ENCODE assay signal across 1 cellular context in the genomic region with DNA sequence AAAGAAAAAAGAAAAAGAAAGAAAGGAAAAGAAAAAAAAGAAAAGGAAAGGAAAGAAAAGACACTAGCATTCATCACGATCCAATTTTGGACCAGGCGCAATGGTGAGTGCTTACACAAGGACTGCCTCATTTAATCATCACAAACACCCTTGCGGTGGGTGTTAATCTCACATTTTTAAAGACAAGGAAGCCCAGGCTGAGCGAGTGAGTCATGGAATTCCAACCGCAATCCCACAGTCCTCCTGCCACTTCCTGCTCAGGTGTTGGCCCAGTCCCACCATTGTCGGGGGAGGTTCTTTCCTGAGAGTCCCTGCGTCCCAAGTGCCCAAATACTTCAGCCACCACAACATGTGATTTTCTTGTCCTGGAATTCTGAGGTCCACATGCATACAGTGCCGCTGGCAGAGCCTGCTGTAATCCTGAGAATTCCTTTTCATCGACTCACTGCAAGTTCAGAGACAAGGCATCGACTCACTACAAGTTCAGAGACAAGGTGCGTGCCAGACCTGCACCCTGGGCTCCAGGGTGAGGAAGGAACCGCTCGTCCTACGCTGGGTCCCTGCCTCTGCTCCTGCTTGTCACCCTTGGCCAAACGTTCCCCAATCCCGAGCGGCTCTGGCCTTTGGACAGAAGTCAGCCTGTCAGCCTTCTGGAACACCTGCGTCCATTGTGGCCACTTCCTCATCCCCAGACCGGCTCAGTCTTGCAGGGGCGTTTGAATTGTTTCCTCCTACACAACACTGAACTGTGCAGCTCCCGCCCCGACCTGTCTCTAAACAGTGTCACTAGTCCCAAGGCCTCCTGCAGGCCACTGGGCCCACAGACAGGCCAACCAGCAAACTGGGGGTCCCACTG.
TF ChIP-seq lines count a peak whose summit lies in the region.

No MANE protein-coding gene starts in this region.

TF ChIP-seq in IMR-90, 13 proteins besides CTCF, POLR2A, EP300 and RAD21:
- TF ChIP-seq NFE2L2 (IDR thresholded peaks at IDR 0.05; ENCODE audit: low read depth, low read length): no peak
- peak; percentile 60; the same call in 1 of the 2 replicates for TF ChIP-seq MXI1 (IDR thresholded peaks at IDR 0.05; ENCODE audit: borderline replicate concordance, low read depth, low read length)
- no peak for TF ChIP-seq CHD1 (IDR thresholded peaks at IDR 0.05; ENCODE audit: low read depth, low read length)
- TF ChIP-seq SMC3 (IDR thresholded peaks at IDR 0.05; ENCODE audit: low read depth, low read length): no peak
- no peak for TF ChIP-seq ELK1 (IDR thresholded peaks at IDR 0.05; ENCODE audit: borderline replicate concordance, low read depth, low read length)
- no peak for TF ChIP-seq RFX5 (IDR thresholded peaks at IDR 0.05; ENCODE audit: low read depth, low read length)
- peak; percentile 65 for TF ChIP-seq FOS (IDR thresholded peaks at IDR 0.05; ENCODE audit: low read depth, low read length)
- TF ChIP-seq, protein P1, sequence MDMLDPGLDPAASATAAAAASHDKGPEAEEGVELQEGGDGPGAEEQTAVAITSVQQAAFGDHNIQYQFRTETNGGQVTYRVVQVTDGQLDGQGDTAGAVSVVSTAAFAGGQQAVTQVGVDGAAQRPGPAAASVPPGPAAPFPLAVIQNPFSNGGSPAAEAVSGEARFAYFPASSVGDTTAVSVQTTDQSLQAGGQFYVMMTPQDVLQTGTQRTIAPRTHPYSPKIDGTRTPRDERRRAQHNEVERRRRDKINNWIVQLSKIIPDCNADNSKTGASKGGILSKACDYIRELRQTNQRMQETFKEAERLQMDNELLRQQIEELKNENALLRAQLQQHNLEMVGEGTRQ (IDR thresholded peaks at IDR 0.05; ENCODE audit: low read depth, low read length): peak; percentile 39; the same call in 1 of the 2 replicates
- peak; percentile 97 for TF ChIP-seq RCOR1 (IDR thresholded peaks at IDR 0.05; ENCODE audit: insufficient replicate concordance, low read length)
- TF ChIP-seq BHLHE40 (IDR thresholded peaks at IDR 0.05; ENCODE audit: low read depth, low read length): peak; percentile 80
- TF ChIP-seq CEBPB (IDR thresholded peaks at IDR 0.05; ENCODE audit: low read depth, low read length): 0 out of 2 replicates have a peak, but pooled peaks have one; percentile 45
- TF ChIP-seq MAFK (IDR thresholded peaks at IDR 0.05; ENCODE audit: low read depth, low read length): no peak
- peak; percentile 17; the same call in 1 of the 2 replicates for TF ChIP-seq MAZ (IDR thresholded peaks at IDR 0.05; ENCODE audit: borderline replicate concordance, low read depth, low read length)
